Comparison of ENCODE assay signal across 26 cellular contexts in the genomic region with DNA sequence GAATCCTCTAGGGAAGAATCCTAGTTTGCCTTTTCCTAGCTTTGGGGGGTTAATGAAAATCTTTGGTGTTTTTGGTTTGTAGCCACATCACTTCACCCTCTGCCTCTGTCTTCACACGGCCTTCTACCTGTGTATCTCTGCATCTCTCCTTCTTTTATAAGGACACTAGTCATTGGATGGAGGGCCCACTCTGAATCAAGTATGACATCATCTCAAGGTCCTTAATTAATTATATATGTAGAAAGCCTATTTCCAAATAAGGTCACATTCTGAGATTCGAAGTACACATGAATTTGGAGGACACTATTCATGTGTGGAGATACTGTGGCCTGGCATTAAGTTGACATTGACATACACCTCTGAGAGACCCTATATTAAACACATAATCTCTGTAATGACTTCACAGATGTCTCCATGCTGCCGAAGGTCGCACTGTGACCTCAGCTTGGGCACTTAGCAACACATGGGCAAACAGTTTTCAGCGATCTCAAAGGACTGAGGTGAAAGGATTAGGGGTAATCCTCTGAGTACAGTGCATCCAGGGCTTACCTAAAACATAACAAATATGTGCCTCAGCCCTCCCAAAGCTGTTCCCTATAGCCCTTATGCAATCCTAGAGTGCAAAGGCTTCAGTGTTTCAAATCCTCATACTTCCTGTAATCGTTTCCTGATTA.
"Had no signal": no experiment of that assay in that cellular context is flagged by ENCODE, and none has a peak within 500 bp of the region (broad histone marks: within the 10 kb centered on the region; RNA-seq: fewer than 3 reads in every experiment).

No MANE protein-coding gene starts in this region.

- H3K36me3 ChIP-seq: breast epithelium, esophagus squamous epithelium, lower lobe of right lung, thyroid gland, upper lobe of left lung, vagina had no signal

- DNase-seq: activated CD4-positive, alpha-beta T cell treated with anti-CD3 and anti-CD28 coated beads for 36 hours; activated CD4-positive, CD25-positive, alpha-beta regulatory T cell; activated CD8-positive, alpha-beta memory T cell treated with anti-CD3 and anti-CD28 coated beads, Interleukin-2, amount 10 ng/mL, durations not matched to agents 7 days and 5 days; activated CD8-positive, alpha-beta T cell treated with anti-CD3 and anti-CD28 coated beads, Interleukin-2, amount 10 ng/mL, durations not matched to agents 7 days and 5 days; activated naive CD8-positive, alpha-beta T cell treated with anti-CD3 and anti-CD28 coated beads, Interleukin-2, amount 50 U/mL, for 24 hours; activated T-cell treated with anti-CD3 and anti-CD28 coated beads, Interleukin-2, amount 50 U/mL, for 48 hours; dermis blood vessel endothelial cell; effector CD8-positive, alpha-beta T cell; esophagus squamous epithelium; foreskin melanocyte; kidney glomerular epithelial cell; lower lobe of right lung; mesenchymal stem cell; naive thymus-derived CD8-positive, alpha-beta T cell; stimulated activated CD4-positive, alpha-beta T cell treated with anti-CD3 and anti-CD28 coated beads, Interleukin-12 subunit alpha, Interleukin-12 subunit beta, amount 100 ng/mL, for 4 hours; stimulated activated CD4-positive, alpha-beta T cell treated with anti-CD3 and anti-CD28 coated beads, Interleukin-4, amount 100 ng/mL, for 1 hour; stimulated activated naive CD8-positive, alpha-beta T cell treated with anti-CD3 and anti-CD28 coated beads, Interleukin-15, amount 100 ng/mL, for 72 hours; substantia nigra; thyroid gland; upper lobe of left lung had no signal

- H3K9me3 ChIP-seq: breast epithelium, esophagus squamous epithelium, lower lobe of right lung, thyroid gland, upper lobe of left lung, vagina had no signal

- ATAC-seq: activated CD4-positive, alpha-beta T cell treated with anti-CD3 and anti-CD28 coated beads for 36 hours; activated CD8-positive, alpha-beta memory T cell treated with anti-CD3 and anti-CD28 coated beads, Interleukin-2, amount 10 ng/mL, durations not matched to agents 7 days and 5 days; activated CD8-positive, alpha-beta T cell treated with anti-CD3 and anti-CD28 coated beads, Interleukin-2, amount 10 ng/mL, durations not matched to agents 7 days and 5 days; activated naive CD8-positive, alpha-beta T cell treated with anti-CD3 and anti-CD28 coated beads, Interleukin-2, amount 50 U/mL, for 24 hours; left lobe of liver; lower lobe of right lung; naive thymus-derived CD8-positive, alpha-beta T cell; sciatic nerve; stimulated activated naive CD8-positive, alpha-beta T cell treated with anti-CD3 and anti-CD28 coated beads, Interleukin-15, amount 100 ng/mL, for 72 hours had no signal

- H3K4me3 ChIP-seq: breast epithelium, esophagus squamous epithelium, lower lobe of right lung, skin epidermis, thyroid gland, upper lobe of left lung, vagina had no signal

- H3K27ac ChIP-seq: breast epithelium, epithelial cell of prostate, esophagus squamous epithelium, lower lobe of right lung, skin epidermis, thyroid gland, upper lobe of left lung, vagina had no signal

- H3K4me1 ChIP-seq: breast epithelium, esophagus squamous epithelium, lower lobe of right lung, upper lobe of left lung, vagina had no signal

- H3K27me3 ChIP-seq: breast epithelium, esophagus squamous epithelium, thyroid gland, upper lobe of left lung, vagina had no signal
